In the genomic region with DNA sequence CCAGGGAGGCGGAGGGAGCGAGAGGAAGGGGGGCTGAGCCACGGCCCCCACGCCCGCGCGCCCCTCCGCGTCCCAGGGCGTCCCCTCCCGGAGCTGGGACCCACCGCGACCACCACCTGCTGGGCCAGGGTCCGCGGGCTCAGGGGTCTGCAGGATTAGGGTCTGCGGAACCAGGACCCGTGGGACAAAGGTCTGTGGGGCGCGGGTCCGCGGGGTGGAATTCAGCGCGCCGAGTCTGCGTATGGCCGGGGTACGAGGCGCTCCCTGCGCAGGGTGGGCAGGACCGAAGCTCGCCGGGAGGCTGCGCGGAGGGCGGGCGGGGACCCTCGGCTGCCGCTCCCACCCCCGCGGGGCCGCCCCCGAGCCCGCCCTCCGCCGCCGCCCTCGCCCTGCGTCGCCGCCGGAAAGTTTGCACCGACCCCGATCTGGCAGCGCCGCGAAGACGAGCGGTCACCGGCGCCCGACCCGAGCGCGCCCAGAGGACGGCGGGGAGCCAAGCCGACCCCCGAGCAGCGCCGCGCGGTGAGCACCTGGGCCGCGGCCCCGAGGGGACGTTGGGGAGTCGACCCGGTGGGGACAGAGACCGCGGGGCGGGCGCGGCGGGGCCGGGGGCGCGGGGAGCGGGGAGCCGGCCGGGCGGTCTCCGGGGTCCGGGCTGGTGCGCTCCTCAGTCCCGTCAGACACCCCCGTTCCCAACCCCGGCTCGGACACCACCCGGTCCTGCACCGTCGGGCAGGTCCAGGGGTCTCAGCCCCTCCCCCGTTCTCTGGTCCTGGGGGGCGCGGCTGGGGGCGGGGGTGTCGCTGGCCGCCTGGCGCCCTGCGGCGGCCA, we compare ENCODE assay signal across 19 cellular contexts. TPM values are rescaled to one million over a fixed set of nuclear protein-coding genes. Genes with fewer than 3 reads are reported as not detected.
DNase-seq lines count a peak whose midpoint lies in the region; ATAC-seq, FAIRE-seq and TF ChIP-seq lines count a peak whose summit lies in the region.
"Had no signal": no experiment of that assay in that cellular context is flagged by ENCODE, and none has a peak within 500 bp of the region (broad histone marks: within the 10 kb centered on the region; RNA-seq: fewer than 3 reads in every experiment).

A gene (plus strand): TSS at position 423 of the 831 bp plus-strand sequence. CDS start 4,869 bp downstream, outside the sequence.

- ATAC-seq in T-helper 17 cell (no peak), HG03097 (IDR thresholded peaks at IDR 0.05; ENCODE audit: low FRiP score, unreplicated experiment) (no peak), HG03460 (IDR thresholded peaks at IDR 0.05; ENCODE audit: unreplicated experiment) (no peak)
- ATAC-seq in stimulated activated naive B cell treated with anti-CD40 and anti-IgM and Interleukin-4, amounts not matched to agents 10 μg/mL and 1 μg/mL and 100 μg/mL, for 72 hours (replicated peaks): no peak
- ATAC-seq: gastroesophageal sphincter had no signal

- H3K9ac ChIP-seq in kidney (ENCODE audit: low read length in 2 of 2): peak within 1 kb of the TSS in 1 of 2 donors; percentile 40

- intact Hi-C loops in kidney (cut with DNase I): no loop called here

- peak within 1 kb of the TSS; percentile 33 for H3K27ac Mint-ChIP-seq in activated naive CD4-positive, alpha-beta T cell treated with anti-CD3 and anti-CD28 coated beads, Interleukin-2, amount 10 ng/mL, durations not matched to agents 7 days and 5 days
- no peak within 1 kb of the TSS for H3K27ac Mint-ChIP-seq in T-helper 17 cell
- no peak within 1 kb of the TSS for H3K27ac Mint-ChIP-seq in stimulated activated naive B cell treated with anti-CD40 and anti-IgM and Interleukin-4, amounts not matched to agents 10 μg/mL and 1 μg/mL and 100 μg/mL, for 72 hours
- H3K27ac Mint-ChIP-seq: activated B cell treated with CpG ODN at 0.5 μM for 24 hours; activated naive CD8-positive, alpha-beta T cell treated with anti-CD3 and anti-CD28 coated beads, Interleukin-2, amount 10 ng/mL, durations not matched to agents 7 days and 5 days; progenitor cell of endocrine pancreas had no signal

- no peak for DNase-seq in activated naive CD4-positive, alpha-beta T cell treated with anti-CD3 and anti-CD28 coated beads, Interleukin-2, amount 10 ng/mL, durations not matched to agents 7 days and 5 days
- DNase-seq in activated naive CD4-positive, alpha-beta T cell treated with Interleukin-2 at 50 U/mL for 16 hours: no peak
- DNase-seq in T-helper 17 cell (no peak), kidney (peak; percentile 67), dedifferentiated amniotic fluid mesenchymal stem cell (ENCODE audit: extremely low spot score) (no peak)
- no peak for DNase-seq in stimulated activated naive B cell treated with anti-CD40 and anti-IgM and Interleukin-4, amounts not matched to agents 10 μg/mL and 1 μg/mL and 100 μg/mL, for 72 hours
- DNase-seq: ACHN; activated B cell treated with CpG ODN at 0.5 μM for 24 hours; activated naive CD8-positive, alpha-beta T cell treated with anti-CD3 and anti-CD28 coated beads, Interleukin-2, amount 10 ng/mL, durations not matched to agents 7 days and 5 days; GDM1; kidney glomerular epithelial cell; NCI-H1694; NCI-H524; PC-3; substantia nigra had no signal

- H3K4me3 ChIP-seq in kidney (ENCODE audit: low read length in 2 of 2): peak within 1 kb of the TSS in 1 of 2 donors; percentile 39

- no peak within 1 kb of the TSS for H3K4me3 Mint-ChIP-seq in activated naive CD4-positive, alpha-beta T cell treated with anti-CD3 and anti-CD28 coated beads, Interleukin-2, amount 10 ng/mL, durations not matched to agents 7 days and 5 days
- H3K4me3 Mint-ChIP-seq in T-helper 17 cell: peak within 1 kb of the TSS; percentile 64
- H3K4me3 Mint-ChIP-seq in stimulated activated naive B cell treated with anti-CD40 and anti-IgM and Interleukin-4, amounts not matched to agents 10 μg/mL and 1 μg/mL and 100 μg/mL, for 72 hours: peak within 1 kb of the TSS; percentile 55 to 63
- H3K4me3 Mint-ChIP-seq: activated B cell treated with CpG ODN at 0.5 μM for 24 hours; activated naive CD8-positive, alpha-beta T cell treated with anti-CD3 and anti-CD28 coated beads, Interleukin-2, amount 10 ng/mL, durations not matched to agents 7 days and 5 days had no signal

- no peaks in the 10 kb centered on the region for H3K4me1 ChIP-seq in kidney (ENCODE audit: control insufficient read depth in 1 of 2, insufficient read depth in 1 of 2, low read depth in 1 of 2, low read length in 2 of 2)

- H3K4me1 Mint-ChIP-seq in activated naive CD4-positive, alpha-beta T cell treated with anti-CD3 and anti-CD28 coated beads, Interleukin-2, amount 10 ng/mL, durations not matched to agents 7 days and 5 days: peaks cover 6% of the 10 kb centered on the region
- no peaks in the 10 kb centered on the region for H3K4me1 Mint-ChIP-seq in T-helper 17 cell
- peaks cover 11 to 31% of the 10 kb centered on the region in 2 donors for H3K4me1 Mint-ChIP-seq in stimulated activated naive B cell treated with anti-CD40 and anti-IgM and Interleukin-4, amounts not matched to agents 10 μg/mL and 1 μg/mL and 100 μg/mL, for 72 hours
- H3K4me1 Mint-ChIP-seq: activated naive CD8-positive, alpha-beta T cell treated with anti-CD3 and anti-CD28 coated beads, Interleukin-2, amount 10 ng/mL, durations not matched to agents 7 days and 5 days had no signal

- no peaks in the 10 kb centered on the region for H3K9me3 Mint-ChIP-seq in activated naive CD4-positive, alpha-beta T cell treated with anti-CD3 and anti-CD28 coated beads, Interleukin-2, amount 10 ng/mL, durations not matched to agents 7 days and 5 days
- H3K9me3 Mint-ChIP-seq in stimulated activated naive B cell treated with anti-CD40 and anti-IgM and Interleukin-4, amounts not matched to agents 10 μg/mL and 1 μg/mL and 100 μg/mL, for 72 hours: no peaks in the 10 kb centered on the region
- H3K9me3 Mint-ChIP-seq: activated B cell treated with CpG ODN at 0.5 μM for 24 hours; activated naive CD8-positive, alpha-beta T cell treated with anti-CD3 and anti-CD28 coated beads, Interleukin-2, amount 10 ng/mL, durations not matched to agents 7 days and 5 days had no signal

- no peak for TF ChIP-seq CTCF in kidney (IDR thresholded peaks at IDR 0.05; ENCODE audit: borderline replicate concordance, extremely low read depth, insufficient read depth)

- H3K27ac ChIP-seq in kidney (ENCODE audit: low read depth in 2 of 2, low read length in 2 of 2): peak within 1 kb of the TSS; percentile 9 to 60
- H3K27ac ChIP-seq: gastroesophageal sphincter had no signal

- FAIRE-seq in kidney (lab: Jason Lieb, UNC): no peak

- H3K36me3 Mint-ChIP-seq in activated naive CD4-positive, alpha-beta T cell treated with anti-CD3 and anti-CD28 coated beads, Interleukin-2, amount 10 ng/mL, durations not matched to agents 7 days and 5 days: no peaks in the 10 kb centered on the region
- H3K36me3 Mint-ChIP-seq in T-helper 17 cell (ENCODE audit: low read depth): peaks cover 2% of the 10 kb centered on the region
- H3K36me3 Mint-ChIP-seq in stimulated activated naive B cell treated with anti-CD40 and anti-IgM and Interleukin-4, amounts not matched to agents 10 μg/mL and 1 μg/mL and 100 μg/mL, for 72 hours: no peaks in the 10 kb centered on the region
- H3K36me3 Mint-ChIP-seq: activated naive CD8-positive, alpha-beta T cell treated with anti-CD3 and anti-CD28 coated beads, Interleukin-2, amount 10 ng/mL, durations not matched to agents 7 days and 5 days had no signal

- H3K36me3 ChIP-seq in kidney (ENCODE audit: control insufficient read depth in 1 of 2, insufficient read depth in 2 of 2, low read length in 2 of 2): no peaks in the 10 kb centered on the region
- H3K36me3 ChIP-seq: gastroesophageal sphincter had no signal

- CTCF ChIA-PET in activated naive CD4-positive, alpha-beta T cell treated with anti-CD3 and anti-CD28 coated beads, Interleukin-2, amount 10 ng/mL, durations not matched to agents 7 days and 5 days (lab: Charles Lee): no interaction called here

- H3K9me3 ChIP-seq in T-helper 17 cell (ENCODE audit: control insufficient read depth, low read length, poor library complexity, severe bottlenecking) (no peaks in the 10 kb centered on the region), kidney (ENCODE audit: control insufficient read depth in 1 of 2, low read length in 2 of 2) (no peaks in the 10 kb centered on the region)
- H3K9me3 ChIP-seq: gastroesophageal sphincter had no signal

- peaks cover 92% of the 10 kb centered on the region for H3K27me3 Mint-ChIP-seq in activated naive CD4-positive, alpha-beta T cell treated with anti-CD3 and anti-CD28 coated beads, Interleukin-2, amount 10 ng/mL, durations not matched to agents 7 days and 5 days
- H3K27me3 Mint-ChIP-seq in T-helper 17 cell: peaks cover 54% of the 10 kb centered on the region
- H3K27me3 Mint-ChIP-seq in stimulated activated naive B cell treated with anti-CD40 and anti-IgM and Interleukin-4, amounts not matched to agents 10 μg/mL and 1 μg/mL and 100 μg/mL, for 72 hours: peaks cover 58 to 81% of the 10 kb centered on the region in 2 donors

RNA-seq across cellular contexts. Expression of the gene that starts here (rescaled TPM):
- total RNA-seq in T-helper 17 cell (not detected), kidney (9.3 TPM)
- 37.2 TPM for polyA plus RNA-seq in kidney (ENCODE audit: insufficient read depth, low read depth, low replicate concordance)
- total RNA-seq: activated naive CD8-positive, alpha-beta T cell treated with anti-CD3 and anti-CD28 coated beads, Interleukin-2, amount 10 ng/mL, durations not matched to agents 7 days and 5 days had no signal

Comparison
In these comparisons a context has a peak if more than half of its experiments do, and no peak if none do; other contexts are left out.
1. RNA of the gene that starts here (total RNA-seq): 9.3 TPM in kidney (single experiment); not detected in T-helper 17 cell; every median in the first group is over 10 times any median in the second.